25 cellular contexts compared by ENCODE assay signal in the genomic region with DNA sequence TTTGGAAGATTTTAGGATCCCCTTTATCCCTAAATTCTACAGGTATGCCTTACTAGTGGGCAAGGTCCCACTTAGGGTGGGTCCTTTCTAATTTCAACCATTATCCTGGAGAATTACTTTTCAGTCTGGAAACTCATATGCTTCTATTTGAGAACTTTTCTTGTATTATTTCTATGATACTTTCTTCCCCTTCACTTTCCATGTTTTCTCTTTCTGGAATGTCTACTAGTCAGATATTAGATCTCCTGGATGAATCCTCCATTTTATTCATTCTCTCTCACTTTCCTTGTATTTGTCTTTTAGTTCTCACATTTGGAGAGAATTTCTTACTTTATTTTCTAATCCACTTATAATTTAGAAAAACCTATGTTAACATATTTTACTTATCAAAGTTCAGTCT.
"Had no signal": no experiment of that assay in that cellular context is flagged by ENCODE, and none has a peak within 500 bp of the region (broad histone marks: within the 10 kb centered on the region; RNA-seq: fewer than 3 reads in every experiment).

No MANE protein-coding gene starts in this region.

- H3K36me3 ChIP-seq: stomach, suprapubic skin, thoracic aorta, thyroid gland, tibial artery, tibial nerve, transverse colon, upper lobe of left lung, upper lobe of right lung, uterus, vagina had no signal

- H3K27ac ChIP-seq: stomach, suprapubic skin, testis, thoracic aorta, thyroid gland, tibial artery, tibial nerve, transverse colon, upper lobe of left lung, upper lobe of right lung, uterus, vagina had no signal

- H3K4me3 ChIP-seq: stomach, suprapubic skin, testis, thoracic aorta, thyroid gland, tibial artery, tibial nerve, transverse colon, upper lobe of left lung, upper lobe of right lung, uterus, vagina had no signal

- H3K27me3 ChIP-seq: stomach, suprapubic skin, testis, thyroid gland, tibial artery, tibial nerve, transverse colon, upper lobe of left lung, upper lobe of right lung, uterus, vagina had no signal

- H3K4me1 ChIP-seq: stomach, suprapubic skin, testis, thyroid gland, tibial artery, tibial nerve, upper lobe of left lung, upper lobe of right lung, uterus had no signal

- DNase-seq: stimulated activated CD4-positive, alpha-beta T cell treated with anti-CD3 and anti-CD28 coated beads, Interleukin-2, amount 100 ng/mL, for 48 hours; stimulated activated CD4-positive, alpha-beta T cell treated with anti-CD3 and anti-CD28 coated beads, Interleukin-4, amount 100 ng/mL, for 1 hour; stimulated activated CD4-positive, alpha-beta T cell treated with anti-CD3 and anti-CD28 coated beads, Interleukin-4, amount 100 ng/mL, for 24 hours; stimulated activated CD4-positive, alpha-beta T cell treated with anti-CD3 and anti-CD28 coated beads, Interleukin-4, amount 100 ng/mL, for 4 hours; stimulated activated CD8-positive, alpha-beta memory T cell treated with anti-CD3 and anti-CD28 coated beads, Interleukin-4, amount 100 ng/mL, for 48 hours; stimulated activated naive B cell treated with anti-CD40 and anti-IgM and Interleukin-4, amounts not matched to agents 10 μg/mL and 1 μg/mL and 100 μg/mL, for 72 hours; stimulated activated naive CD4-positive, alpha-beta T cell; stimulated activated naive CD4-positive, alpha-beta T cell treated with Interleukin-2 at 50 U/mL for 16 hours; stimulated activated naive CD8-positive, alpha-beta T cell treated with anti-CD3 and anti-CD28 coated beads, Interleukin-15, amount 100 ng/mL, for 72 hours; stimulated activated naive CD8-positive, alpha-beta T cell treated with anti-CD3 and anti-CD28 coated beads, Interleukin-15, Interleukin-2, amounts not matched to agents 100 U/mL and 50 U/mL, for 24 hours; stomach; substantia nigra; testis; thyroid gland; tibial artery; transverse colon; trophoblast cell; upper lobe of left lung; upper lobe of right lung; uterus had no signal

- H3K9me3 ChIP-seq: testis, thoracic aorta, thyroid gland, transverse colon, upper lobe of right lung, uterus, vagina had no signal

- FAIRE-seq: urothelium cell line had no signal
